12 cellular contexts compared by ENCODE assay signal in genomic region chr6:28468056-28468455, GRCh38. TPM values are rescaled to one million over a fixed set of nuclear protein-coding genes. Genes with fewer than 3 reads are reported as not detected.
"Had no signal": no experiment of that assay in that cellular context is flagged by ENCODE, and none has a peak within 500 bp of the region (broad histone marks: within the 10 kb centered on the region; RNA-seq: fewer than 3 reads in every experiment).

No MANE protein-coding gene starts in this region.

- H2AFZ ChIP-seq: GM23248, GM23338 had no signal

- DNase-seq: GM23248, GOT3, H7, H9, HCEC 1CT, HFFc6 had no signal

- H3K27ac Mint-ChIP-seq: GM23338, H9, HFFc6 had no signal

- H3K27ac ChIP-seq: GM23248 had no signal

- H3K4me2 ChIP-seq: GM23338 had no signal

- H3K4me3 Mint-ChIP-seq: GM23338, H9, HFFc6 had no signal

- FAIRE-seq: H1, H54 had no signal

- H3K4me1 ChIP-seq: HAP-1 had no signal

- H3K36me3 ChIP-seq: HAP-1 had no signal

- H3K9me3 ChIP-seq: HAP-1 had no signal

- H3K9ac ChIP-seq: GM23248 had no signal

- H3K4me1 Mint-ChIP-seq: GM23338, H9 had no signal

- H3K4me3 ChIP-seq: GM23248, GM23338, HAP-1 had no signal

- ATAC-seq: GM23338, HCT116 had no signal

RNA-seq across cellular contexts. Expression of gene GPX6, which starts 47.5 kb away (rescaled TPM):
- total RNA-seq: GM23248, GM23338, H1, H4, H7, H9, HFFc6 had no signal
- polyA plus RNA-seq: GM23248, GM23338, H1 had no signal

RNA-seq across cellular contexts. Expression of gene GPX5, which starts 57.6 kb away (rescaled TPM):
- total RNA-seq: GM23248, GM23338, H1, H4, H7, H9, HFFc6 had no signal
- polyA plus RNA-seq: GM23248, GM23338 had no signal
